9 cellular contexts compared by ENCODE assay signal in the genomic region with DNA sequence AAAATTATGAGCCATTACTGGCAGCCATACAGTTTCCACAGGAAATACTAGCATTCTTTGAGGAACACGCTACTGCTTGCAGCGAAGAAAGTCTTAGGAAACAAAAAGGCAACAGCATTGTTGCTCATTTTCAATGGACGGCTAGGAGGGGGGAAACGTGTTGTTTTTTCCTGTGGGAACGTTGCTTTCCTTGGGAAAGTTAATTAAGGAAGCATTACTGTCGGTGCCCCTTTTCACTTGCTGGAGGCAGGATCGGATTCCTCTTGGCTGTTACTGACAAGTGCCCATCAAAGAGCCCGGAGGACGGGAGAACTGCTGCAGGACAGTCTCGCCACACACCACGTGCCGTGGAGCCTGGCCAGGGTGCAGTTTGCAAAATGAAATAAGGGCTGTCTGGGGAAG. TPM values are rescaled to one million over a fixed set of nuclear protein-coding genes. Genes with fewer than 3 reads are reported as not detected.
DNase-seq lines count a peak whose midpoint lies in the region; ATAC-seq and TF ChIP-seq lines count a peak whose summit lies in the region.
"Had no signal": no experiment of that assay in that cellular context is flagged by ENCODE, and none has a peak within 500 bp of the region (broad histone marks: within the 10 kb centered on the region; RNA-seq: fewer than 3 reads in every experiment).

No MANE protein-coding gene starts in this region.

- no peaks in the 10 kb centered on the region for H3F3A ChIP-seq in smooth muscle cell (ENCODE audit: low read depth)

- H3K4me1 ChIP-seq in smooth muscle cell (ENCODE audit: low read depth), result no peaks in the 10 kb centered on the region

- DNase-seq in HFF-Myc (ENCODE audit: extremely low read depth, low read depth) (no peak), brain microvascular endothelial cell (peak; percentile 37), iris pigment epithelial cell (ENCODE audit: low read depth) (peak; percentile 58), smooth muscle cell (lab: John Stamatoyannopoulos, UW; ENCODE audit: unreplicated experiment) (no peak), H4 (ENCODE audit: low spot score) (no peak)

- TF ChIP-seq CTCF in HFF-Myc (IDR thresholded peaks at IDR 0.05; ENCODE audit: low read depth, low read length, missing control alignments) (no peak), brain microvascular endothelial cell (IDR thresholded peaks at IDR 0.05; ENCODE audit: low read depth, low read length, missing control alignments) (no peak), smooth muscle cell (IDR thresholded peaks at IDR 0.05; ENCODE audit: borderline replicate concordance, insufficient read depth, poor library complexity, severe bottlenecking) (no peak)

- H3K9me3 ChIP-seq in smooth muscle cell (replicated peaks; ENCODE audit: low read depth), result no peaks in the 10 kb centered on the region

- peaks cover 11% of the 10 kb centered on the region for H4K20me1 ChIP-seq in smooth muscle cell (ENCODE audit: low read depth)

- 4% methylated on average over 12 of the region's 12 CpGs for WGBS in smooth muscle cell (ENCODE audit: low lambda C conversion rate)

- peak overlapping the region; percentile 85 for H3K4me2 ChIP-seq in smooth muscle cell

- no peaks in the 10 kb centered on the region for H3K36me3 ChIP-seq in brain microvascular endothelial cell (replicated peaks)
- no peaks in the 10 kb centered on the region for H3K36me3 ChIP-seq in smooth muscle cell (ENCODE audit: low read depth)

- H3K27ac ChIP-seq in brain microvascular endothelial cell (no peak overlapping the region), smooth muscle cell (ENCODE audit: low read depth) (peak overlapping the region; percentile 20)

- peak overlapping the region; percentile 80 for H2AFZ ChIP-seq in smooth muscle cell (ENCODE audit: low read depth)

- H3K4me3 ChIP-seq in HFF-Myc (replicated peaks; ENCODE audit: low read depth, low read length) (peak overlapping the region; percentile 57), brain microvascular endothelial cell (ENCODE audit: low read depth, low read length) (peak overlapping the region; percentile 63), smooth muscle cell (peak overlapping the region; percentile 73)

- peaks cover 20% of the 10 kb centered on the region for H3K79me2 ChIP-seq in smooth muscle cell (ENCODE audit: low read depth)

- ATAC-seq in HG02623 (IDR thresholded peaks at IDR 0.05; ENCODE audit: unreplicated experiment) (no peak), GM18868 (IDR thresholded peaks at IDR 0.05; ENCODE audit: unreplicated experiment) (no peak), GM21737 (IDR thresholded peaks at IDR 0.05; ENCODE audit: unreplicated experiment) (no peak)

- peak overlapping the region; percentile 73 for H3K9ac ChIP-seq in smooth muscle cell (ENCODE audit: low read depth)

- no peaks in the 10 kb centered on the region for H3K27me3 ChIP-seq in brain microvascular endothelial cell (replicated peaks)
- peaks cover 6% of the 10 kb centered on the region for H3K27me3 ChIP-seq in smooth muscle cell (ENCODE audit: low read depth)

- in situ Hi-C loops in brain microvascular endothelial cell (cut with HindIII; ENCODE audit: low pct_ligation_motif_present, low sequenced_read_pairs), result no loop called here

RNA-seq across cellular contexts. Expression of gene SNCAIP, which starts 1.0 kb away (rescaled TPM):
- total RNA-seq in smooth muscle cell, result 7.2 and 15.5 TPM in 2 replicates
- 7.0 and 8.0 TPM in 2 replicates for polyA plus RNA-seq in smooth muscle cell
- 0.91 and 1.7 TPM in 2 replicates for total RNA-seq in H4 (2014; rRNA removed; shearing (Covaris generic))
- total RNA-seq: RPMI7951 had no signal

Comparison
In these comparisons a context has a peak if more than half of its experiments do, and no peak if none do; other contexts are left out.
1. DNase-seq: peak in brain microvascular endothelial cell (single experiment) and iris pigment epithelial cell (single experiment); none in HFF-Myc (single experiment), smooth muscle cell (single experiment) and H4 (single experiment).
2. Peak in every context shown above with its lines, with median percentiles within 50 percentile points of each other: H3K4me3 ChIP-seq.